In genomic region chr5:146238973-146239372, GRCh38 we compare ENCODE assay signal across 14 cellular contexts. TPM values are rescaled to one million over a fixed set of nuclear protein-coding genes. Genes with fewer than 3 reads are reported as not detected.
DNase-seq lines count a peak whose midpoint lies in the region; ATAC-seq and TF ChIP-seq lines count a peak whose summit lies in the region.
"Had no signal": no experiment of that assay in that cellular context is flagged by ENCODE, and none has a peak within 500 bp of the region (broad histone marks: within the 10 kb centered on the region; RNA-seq: fewer than 3 reads in every experiment).

No MANE protein-coding gene starts in this region.

- TF ChIP-seq POLR2A in testis (IDR thresholded peaks at IDR 0.05) = no peak

- no peaks in the 10 kb centered on the region for H3K4me1 ChIP-seq in testis
- peaks cover 17% of the 10 kb centered on the region for H3K4me1 ChIP-seq in A673 (ENCODE audit: insufficient read depth, low read length, poor library complexity, severe bottlenecking)
- H3K4me1 ChIP-seq: thyroid gland had no signal

- intact Hi-C loops in testis (cut with DNase I; ENCODE audit: low total_unique reads) = no loop called here
- intact Hi-C loops in A673 (cut with micrococcal nuclease; ENCODE audit: unreplicated experiment) = no loop called here

- H3K9me3 ChIP-seq in T-helper 17 cell (ENCODE audit: control insufficient read depth, low read length, poor library complexity, severe bottlenecking) (no peaks in the 10 kb centered on the region), testis (no peaks in the 10 kb centered on the region), A673 (ENCODE audit: low read depth, low read length, poor library complexity, severe bottlenecking) (no peaks in the 10 kb centered on the region)
- H3K9me3 ChIP-seq: gastroesophageal sphincter, left ventricle myocardium inferior, thyroid gland had no signal

- peaks cover 16% of the 10 kb centered on the region for H3K36me3 Mint-ChIP-seq in activated naive CD4-positive, alpha-beta T cell treated with anti-CD3 and anti-CD28 coated beads, Interleukin-2, amount 50 U/mL, for 24 hours
- H3K36me3 Mint-ChIP-seq in T-helper 17 cell (ENCODE audit: low read depth) = peaks cover 8% of the 10 kb centered on the region

- no peak overlapping the region for H3K27ac ChIP-seq in testis
- no peak overlapping the region for H3K27ac ChIP-seq in A673 (ENCODE audit: low read depth, low read length, poor library complexity, severe bottlenecking)
- H3K27ac ChIP-seq: gastroesophageal sphincter, left ventricle myocardium inferior, ovary, PC-9, thyroid gland had no signal

- H3K4me3 ChIP-seq in testis = no peak overlapping the region
- H3K4me3 ChIP-seq in A673 (ENCODE audit: low read depth, low read length, poor library complexity, severe bottlenecking) = no peak overlapping the region
- H3K4me3 ChIP-seq: gastroesophageal sphincter, left ventricle myocardium inferior, ovary, PC-9, thyroid gland had no signal

- no peaks in the 10 kb centered on the region for H3K27me3 Mint-ChIP-seq in activated naive CD4-positive, alpha-beta T cell treated with anti-CD3 and anti-CD28 coated beads, Interleukin-2, amount 50 U/mL, for 24 hours
- no peaks in the 10 kb centered on the region for H3K27me3 Mint-ChIP-seq in T-helper 17 cell

- no TSS peak for BruUV-seq in A673 (replicated peaks; lab: Mats Ljungman, UMichigan)

- H3K4me3 Mint-ChIP-seq in activated naive CD4-positive, alpha-beta T cell treated with anti-CD3 and anti-CD28 coated beads, Interleukin-2, amount 50 U/mL, for 24 hours = no peak overlapping the region
- H3K4me3 Mint-ChIP-seq in T-helper 17 cell = peak overlapping the region; percentile 55

- POLR2A ChIA-PET in A673 (lab: Charles Lee; ENCODE audit: low non-redundant PET) = no interaction called here

- CTCF ChIA-PET in A673 (lab: Charles Lee) = interaction anchor here (0.7 kb wide), 1 partner anchor 30 kb away, joined by 10 read pairs; no protein-coding TSS in a partner anchor

- no peaks in the 10 kb centered on the region for H3K9me3 Mint-ChIP-seq in activated naive CD4-positive, alpha-beta T cell treated with anti-CD3 and anti-CD28 coated beads, Interleukin-2, amount 50 U/mL, for 24 hours

- TF ChIP-seq CTCF in testis (IDR thresholded peaks at IDR 0.05) (no peak), A673 (conservative IDR thresholded peaks at IDR 0.05; ENCODE audit: low read depth, low read length) (no peak)

- H3K27me3 ChIP-seq in testis (no peaks in the 10 kb centered on the region), A673 (replicated peaks; ENCODE audit: insufficient read depth, low read depth, low read length, poor library complexity) (no peaks in the 10 kb centered on the region)
- H3K27me3 ChIP-seq: gastroesophageal sphincter, ovary, thyroid gland had no signal

- no peak for DNase-seq in activated naive CD4-positive, alpha-beta T cell (lab: John Stamatoyannopoulos, UW)
- DNase-seq in T-helper 17 cell (no peak), testis (no peak), OCI-M2 (lab: John Stamatoyannopoulos, UW; ENCODE audit: unreplicated experiment) (no peak), A673 (ENCODE audit: low spot score) (no peak), dermis blood vessel endothelial cell (no peak)
- DNase-seq: left ventricle myocardium inferior, NCI-H1694 treated with DMSO at 0.1 percent for 48 hours, ovary, PC-9, thyroid gland had no signal

- peaks cover 11% of the 10 kb centered on the region for H3K4me1 Mint-ChIP-seq in activated naive CD4-positive, alpha-beta T cell treated with anti-CD3 and anti-CD28 coated beads, Interleukin-2, amount 50 U/mL, for 24 hours
- H3K4me1 Mint-ChIP-seq in T-helper 17 cell = peaks cover 7% of the 10 kb centered on the region

- peak; percentile 64 for ATAC-seq in HG02885 (IDR thresholded peaks at IDR 0.05; ENCODE audit: poor library complexity, unreplicated experiment)
- ATAC-seq in T-helper 17 cell = no peak
- ATAC-seq: gastroesophageal sphincter had no signal

- H3K27ac Mint-ChIP-seq in activated naive CD4-positive, alpha-beta T cell treated with anti-CD3 and anti-CD28 coated beads, Interleukin-2, amount 50 U/mL, for 24 hours = peak overlapping the region; percentile 19
- no peak overlapping the region for H3K27ac Mint-ChIP-seq in T-helper 17 cell

- no peaks in the 10 kb centered on the region for H3K36me3 ChIP-seq in testis (ENCODE audit: low read depth, missing control alignments)
- H3K36me3 ChIP-seq in A673 (ENCODE audit: insufficient read depth, low read length, poor library complexity, severe bottlenecking) = peaks cover 48% of the 10 kb centered on the region
- H3K36me3 ChIP-seq: ovary had no signal

- WGBS in testis, 2 donors = 35 to 97% methylated on average over 1 of the region's 1 CpG

RNA-seq across cellular contexts. Expression of gene RBM27, which starts 35.6 kb away (rescaled TPM):
- 10 to 100 TPM; 21.6 to 25.9 TPM for total RNA-seq in T-helper 17 cell
- total RNA-seq in testis = 10 to 100 TPM; 35.2 to 37.2 TPM
- polyA plus RNA-seq in testis (ENCODE audit: insufficient read depth, low read depth, low replicate concordance) = 20.3 TPM
- total RNA-seq in A673 (2021) = 33.2 and 33.3 TPM in 2 replicates
- 26.2 and 35.7 TPM in 2 replicates for total RNA-seq in dermis blood vessel endothelial cell

RNA-seq across cellular contexts. Expression of gene LARS1, which starts 56.5 kb away (rescaled TPM):
- total RNA-seq in T-helper 17 cell = 10 to 100 TPM; 59.3 to 71.0 TPM
- total RNA-seq in testis = 10 to 100 TPM; 59.2 to 68.1 TPM
- 58.0 TPM for polyA plus RNA-seq in testis (ENCODE audit: insufficient read depth, low read depth, low replicate concordance)
- total RNA-seq in A673 (2021) = 256 and 271 TPM in 2 replicates
- 84.6 and 102 TPM in 2 replicates for total RNA-seq in dermis blood vessel endothelial cell
